Comparison of ENCODE assay signal across 10 cellular contexts in the genomic region with DNA sequence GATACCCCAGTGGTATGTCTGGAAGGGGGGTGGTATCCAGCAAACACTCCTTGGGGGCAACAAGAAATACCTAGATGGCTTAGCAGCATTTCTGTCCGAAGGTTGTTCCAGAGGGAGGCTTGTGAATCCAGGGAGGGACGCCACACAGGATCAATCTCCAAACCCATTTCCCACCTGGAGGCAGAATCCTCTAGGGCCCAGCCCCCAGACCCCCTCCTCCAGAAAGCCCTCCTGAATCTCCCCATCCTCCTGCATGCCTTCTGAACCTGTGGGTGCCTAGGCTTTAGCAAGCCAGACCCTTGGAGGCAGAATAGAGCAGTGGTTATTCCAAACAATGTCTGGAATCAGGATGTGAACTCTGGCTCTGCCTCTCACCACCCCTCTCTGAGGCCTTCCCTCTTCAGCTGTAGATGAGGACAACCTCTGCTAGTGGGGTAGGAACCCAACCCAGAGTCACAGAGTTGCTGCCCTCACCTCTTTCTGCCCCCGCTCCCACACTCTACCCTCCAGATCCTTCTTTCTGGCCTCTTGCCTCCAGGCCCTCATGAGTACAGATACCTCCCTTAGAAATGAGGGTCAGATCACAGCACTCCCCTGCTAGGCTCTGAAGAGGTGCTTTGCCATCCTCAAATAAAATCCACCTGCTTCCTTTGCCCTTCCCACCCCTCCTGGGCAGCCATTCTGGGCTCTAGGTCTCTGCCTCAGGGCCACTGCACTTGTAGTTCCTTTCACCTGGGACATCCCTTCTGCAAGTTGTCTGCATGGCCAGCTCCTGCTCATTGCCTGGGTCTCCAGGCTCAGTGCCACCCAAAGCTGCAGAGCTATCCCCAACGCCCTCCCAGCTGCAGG. TPM values are rescaled to one million over a fixed set of nuclear protein-coding genes. Genes with fewer than 3 reads are reported as not detected.
DNase-seq lines count a peak whose midpoint lies in the region; ATAC-seq lines count a peak whose summit lies in the region.
"Had no signal": no experiment of that assay in that cellular context is flagged by ENCODE, and none has a peak within 500 bp of the region (broad histone marks: within the 10 kb centered on the region; RNA-seq: fewer than 3 reads in every experiment).

No MANE protein-coding gene starts in this region.

- H3K9me3 ChIP-seq in muscle layer of colon (ENCODE audit: low read length) = no peaks in the 10 kb centered on the region
- H3K9me3 ChIP-seq: neutrophil had no signal

- H3K9me3 Mint-ChIP-seq in activated T-cell treated with anti-CD3 and anti-CD28 coated beads, Interleukin-2, amount 50 U/mL, for 24 hours = no peaks in the 10 kb centered on the region
- H3K9me3 Mint-ChIP-seq in activated naive CD8-positive, alpha-beta T cell treated with anti-CD3 and anti-CD28 coated beads, Interleukin-2, amount 10 ng/mL, durations not matched to agents 7 days and 5 days = no peaks in the 10 kb centered on the region

- peak; percentile 64 for DNase-seq in activated T-cell treated with anti-CD3 and anti-CD28 coated beads, Interleukin-2, amount 50 U/mL, for 24 hours
- DNase-seq in activated T-cell treated with anti-CD3 and anti-CD28 coated beads for 4 hours = no peak
- DNase-seq in activated naive CD8-positive, alpha-beta T cell treated with anti-CD3 and anti-CD28 coated beads, Interleukin-2, amount 10 ng/mL, durations not matched to agents 7 days and 5 days = no peak
- DNase-seq in HuH-7 (ENCODE audit: low spot score) = no peak
- no peak for DNase-seq in NCI-H2107 (lab: John Stamatoyannopoulos, UW)
- no peak for DNase-seq in NCI-H1694 treated with DMSO at 0.1 percent for 48 hours (lab: John Stamatoyannopoulos, UW)
- DNase-seq: hippocampal formation had no signal

- H3K4me1 ChIP-seq in muscle layer of colon (ENCODE audit: insufficient read depth, low read length) = peaks cover 53% of the 10 kb centered on the region

- H3K36me3 ChIP-seq in muscle layer of colon (ENCODE audit: insufficient read depth, low read length) = peaks cover 15% of the 10 kb centered on the region

- H3K4me3 ChIP-seq in muscle layer of colon (ENCODE audit: low read depth in 1 of 2, low read length in 2 of 2) = no peak overlapping the region

- peak overlapping the region; percentile 100 for H3K27ac Mint-ChIP-seq in activated T-cell treated with anti-CD3 and anti-CD28 coated beads, Interleukin-2, amount 50 U/mL, for 24 hours
- peak overlapping the region; percentile 100 for H3K27ac Mint-ChIP-seq in activated naive CD8-positive, alpha-beta T cell treated with anti-CD3 and anti-CD28 coated beads, Interleukin-2, amount 10 ng/mL, durations not matched to agents 7 days and 5 days

- peak overlapping the region; percentile 86 for H3K27ac ChIP-seq in muscle layer of colon (ENCODE audit: low read depth, low read length)
- peak overlapping the region; percentile 93 for H3K27ac ChIP-seq in temporal lobe (ENCODE audit: low read depth, low read length)

- H3K4me1 Mint-ChIP-seq in activated T-cell treated with anti-CD3 and anti-CD28 coated beads, Interleukin-2, amount 50 U/mL, for 24 hours (ENCODE audit: low read depth) = peaks cover 84% of the 10 kb centered on the region
- H3K4me1 Mint-ChIP-seq in activated naive CD8-positive, alpha-beta T cell treated with anti-CD3 and anti-CD28 coated beads, Interleukin-2, amount 10 ng/mL, durations not matched to agents 7 days and 5 days = peaks cover 75% of the 10 kb centered on the region

- no peak for ATAC-seq in activated naive CD8-positive, alpha-beta T cell treated with anti-CD3 and anti-CD28 coated beads, Interleukin-2, amount 10 ng/mL, durations not matched to agents 7 days and 5 days (ENCODE audit: low read depth)

- POLR2A ChIA-PET in activated naive CD8-positive, alpha-beta T cell treated with anti-CD3 and anti-CD28 coated beads, Interleukin-2, amount 10 ng/mL, durations not matched to agents 7 days and 5 days (lab: Charles Lee) = interaction anchor here (1.0 to 25.9 kb wide), 7 partner anchors 13 to 782 kb away, joined by 3 to 3572 read pairs (median 439); a partner anchor contains a TSS

- H3K9ac ChIP-seq in muscle layer of colon (ENCODE audit: low read length) = no peak overlapping the region

- peak overlapping the region; percentile 99 for H3K4me3 Mint-ChIP-seq in activated T-cell treated with anti-CD3 and anti-CD28 coated beads, Interleukin-2, amount 50 U/mL, for 24 hours
- peak overlapping the region; percentile 97 for H3K4me3 Mint-ChIP-seq in activated naive CD8-positive, alpha-beta T cell treated with anti-CD3 and anti-CD28 coated beads, Interleukin-2, amount 10 ng/mL, durations not matched to agents 7 days and 5 days

- H3K27me3 ChIP-seq in muscle layer of colon (ENCODE audit: control insufficient read depth in 1 of 2, insufficient read depth in 2 of 2, low read length in 2 of 2) = no peaks in the 10 kb centered on the region
- H3K27me3 ChIP-seq: neutrophil had no signal

- no peaks in the 10 kb centered on the region for H3K27me3 Mint-ChIP-seq in activated T-cell treated with anti-CD3 and anti-CD28 coated beads, Interleukin-2, amount 50 U/mL, for 24 hours
- no peaks in the 10 kb centered on the region for H3K27me3 Mint-ChIP-seq in activated naive CD8-positive, alpha-beta T cell treated with anti-CD3 and anti-CD28 coated beads, Interleukin-2, amount 10 ng/mL, durations not matched to agents 7 days and 5 days

- H3K36me3 Mint-ChIP-seq in activated T-cell treated with anti-CD3 and anti-CD28 coated beads, Interleukin-2, amount 50 U/mL, for 24 hours (ENCODE audit: low read depth) = peaks cover 84% of the 10 kb centered on the region
- peaks cover 67% of the 10 kb centered on the region for H3K36me3 Mint-ChIP-seq in activated naive CD8-positive, alpha-beta T cell treated with anti-CD3 and anti-CD28 coated beads, Interleukin-2, amount 10 ng/mL, durations not matched to agents 7 days and 5 days

RNA-seq across cellular contexts. Expression of a gene that starts 8.1 kb away (rescaled TPM):
- 100 to 1,000 TPM; 365 to 400 TPM for total RNA-seq in activated naive CD8-positive, alpha-beta T cell treated with anti-CD3 and anti-CD28 coated beads, Interleukin-2, amount 10 ng/mL, durations not matched to agents 7 days and 5 days
- 0.74 TPM for total RNA-seq in temporal lobe

RNA-seq across cellular contexts. Expression of a gene that starts 13.5 kb away (rescaled TPM):
- 100 to 1,000 TPM; 176 to 195 TPM for total RNA-seq in activated naive CD8-positive, alpha-beta T cell treated with anti-CD3 and anti-CD28 coated beads, Interleukin-2, amount 10 ng/mL, durations not matched to agents 7 days and 5 days
- total RNA-seq in temporal lobe = 4.2 TPM

RNA-seq across cellular contexts. Expression of a gene that starts 34.2 kb away (rescaled TPM):
- 100 to 1,000 TPM in 1 of 2 experiments, 10 to 100 TPM in 1; 97.4 to 102 TPM for total RNA-seq in activated naive CD8-positive, alpha-beta T cell treated with anti-CD3 and anti-CD28 coated beads, Interleukin-2, amount 10 ng/mL, durations not matched to agents 7 days and 5 days
- 2.5 TPM for total RNA-seq in temporal lobe

RNA-seq across cellular contexts. Expression of a gene that starts 35.9 kb away (rescaled TPM):
- 10 to 100 TPM; 53.2 to 58.4 TPM for total RNA-seq in activated naive CD8-positive, alpha-beta T cell treated with anti-CD3 and anti-CD28 coated beads, Interleukin-2, amount 10 ng/mL, durations not matched to agents 7 days and 5 days
- total RNA-seq in temporal lobe = 8.9 TPM

Comparison
In these comparisons a context has a peak if more than half of its experiments do, and no peak if none do; other contexts are left out.
1. RNA of a gene that starts 8.1 kb away (total RNA-seq): 365 to 400 TPM in activated naive CD8-positive, alpha-beta T cell treated with anti-CD3 and anti-CD28 coated beads, Interleukin-2, amount 10 ng/mL, durations not matched to agents 7 days and 5 days; 0.74 TPM in temporal lobe (single experiment); every median in the first group is over 100 times any median in the second.
2. RNA of a gene that starts 13.5 kb away (total RNA-seq): 176 to 195 TPM in activated naive CD8-positive, alpha-beta T cell treated with anti-CD3 and anti-CD28 coated beads, Interleukin-2, amount 10 ng/mL, durations not matched to agents 7 days and 5 days; 4.2 TPM in temporal lobe (single experiment); every median in the first group is over 10 times any median in the second.
3. RNA of a gene that starts 34.2 kb away (total RNA-seq): 97.4 to 102 TPM in activated naive CD8-positive, alpha-beta T cell treated with anti-CD3 and anti-CD28 coated beads, Interleukin-2, amount 10 ng/mL, durations not matched to agents 7 days and 5 days; 2.5 TPM in temporal lobe (single experiment); every median in the first group is over 10 times any median in the second.